ENCODE assay signal across 8 cellular contexts in genomic region chr1:2548068-2548589, GRCh38. TPM values are rescaled to one million over a fixed set of nuclear protein-coding genes. Genes with fewer than 3 reads are reported as not detected.
A peak's percentile ranks its signal among the peaks of the same experiment; 100 is the strongest.
DNase-seq lines count a peak whose midpoint lies in the region; ATAC-seq, FAIRE-seq and TF ChIP-seq lines count a peak whose summit lies in the region.

No MANE protein-coding gene starts in this region.

- ATAC-seq in GM21825 (IDR thresholded peaks at IDR 0.05; ENCODE audit: unreplicated experiment), result peak; percentile 20
- ATAC-seq in WTC11, result peak; percentile 25

- no peaks in the 10 kb centered on the region for H3K36me3 ChIP-seq in bronchial epithelial cell (ENCODE audit: control insufficient read depth, insufficient read depth, low read length)

- H3K4me3 ChIP-seq in bronchial epithelial cell (ENCODE audit: low read depth, low read length), result no peak overlapping the region

- H3K27me3 ChIP-seq in bronchial epithelial cell (ENCODE audit: control insufficient read depth, insufficient read depth, low read length), result no peaks in the 10 kb centered on the region

- H3K4me3 Mint-ChIP-seq in WTC11, result peak overlapping the region; percentile 72

- CTCF ChIA-PET in WTC11 (lab: Charles Lee), result interaction anchor here (0.9 to 3.7 kb wide), 26 partner anchors 8 to 876 kb away, joined by 3 to 61 read pairs (median 5); partner anchors contain the start of genes FAAP20, MORN1, PANK4 and PEX10

- no peak for FAIRE-seq in bronchial epithelial cell (lab: Jason Lieb, UNC)

- no peaks in the 10 kb centered on the region; the same call in 1 of the 2 replicates for H3K27me3 Mint-ChIP-seq in WTC11 (ENCODE audit: low read depth)

- no peak overlapping the region for H3K27ac Mint-ChIP-seq in WTC11

- POLR2A ChIA-PET in WTC11 (lab: Charles Lee), result interaction anchor here (0.5 to 1.3 kb wide), 4 partner anchors 12 to 297 kb away, joined by 3 to 4 read pairs (median 3); no protein-coding TSS in a partner anchor

- H3K4me1 Mint-ChIP-seq in WTC11, result peaks cover 5% of the 10 kb centered on the region; the same call in 1 of the 2 replicates

- in situ Hi-C loops in Caki2 (cut with HindIII; ENCODE audit: low pct_unique_long_range_greater_than_20kb, low sequenced_read_pairs), result no loop called here

- DNase-seq in Caki2 (ENCODE audit: low read depth) (peak; percentile 84), NCI-H146 (lab: John Stamatoyannopoulos, UW) (peak; percentile 75), WTC11 (ENCODE audit: low spot score) (peak; percentile 87), bronchial epithelial cell (ENCODE audit: low read depth) (peak; percentile 59), iris pigment epithelial cell (ENCODE audit: low read depth) (peak; percentile 59), mesenteric fat pad (ENCODE audit: low spot score) (no peak)
- DNase-seq in stimulated activated CD4-positive, alpha-beta T cell treated with anti-CD3 and anti-CD28 coated beads, Interleukin-12 subunit alpha, Interleukin-12 subunit beta, amount 100 ng/mL, for 4 hours, result peak; percentile 84

- H3K9me3 Mint-ChIP-seq in WTC11, result no peaks in the 10 kb centered on the region

- H3K36me3 Mint-ChIP-seq in WTC11, result no peaks in the 10 kb centered on the region

- peak; percentile 92 for TF ChIP-seq CTCF in WTC11 (IDR thresholded peaks at IDR 0.05)
- peak; percentile 98 for TF ChIP-seq CTCF in bronchial epithelial cell (IDR thresholded peaks at IDR 0.05; ENCODE audit: insufficient read depth, low read length, severe bottlenecking)

TF ChIP-seq in WTC11, 78 proteins besides CTCF, POLR2A, EP300 and RAD21:
- TF ChIP-seq ATF6 (CRISPR knock-in tag; IDR thresholded peaks at IDR 0.05) (no peak), HMGXB4 (CRISPR knock-in tag; IDR thresholded peaks at IDR 0.05) (peak; percentile 42; the same call in 1 of the 2 replicates), SMAD4 (CRISPR knock-in tag; IDR thresholded peaks at IDR 0.05) (0 out of 2 replicates have a peak, but pooled peaks have one; percentile 26), MAX (CRISPR knock-in tag; IDR thresholded peaks at IDR 0.05) (0 out of 2 replicates have a peak, but pooled peaks have one; percentile 20), NFE2L1 (CRISPR knock-in tag; IDR thresholded peaks at IDR 0.05) (no peak), USF2 (CRISPR knock-in tag; IDR thresholded peaks at IDR 0.05) (0 out of 2 replicates have a peak, but pooled peaks have one; percentile 17), E2F5 (CRISPR knock-in tag; IDR thresholded peaks at IDR 0.05) (0 out of 2 replicates have a peak, but pooled peaks have one; percentile 47), SP1 (CRISPR knock-in tag; conservative IDR thresholded peaks at IDR 0.05) (0 out of 2 replicates have a peak, but pooled peaks have one; percentile 18)
TF ChIP-seq in WTC11: peak in this region for 6.

RNA-seq across cellular contexts. Expression of gene TNFRSF14, which starts 8.0 kb away (rescaled TPM):
- total RNA-seq in Caki2 (2014; rRNA removed; shearing (Covaris generic); ENCODE audit: low replicate concordance), result not detected in 2 replicates
- 0.73 to 1.1 TPM (median 0.87 TPM) in 3 replicates for total RNA-seq in WTC11 (2021)
- total RNA-seq in bronchial epithelial cell, result 10.4 and 11.1 TPM in 2 replicates
- 53.7 TPM for total RNA-seq in mesenteric fat pad

RNA-seq across cellular contexts. Expression of gene HES5, which starts 18.1 kb away (rescaled TPM):
- not detected in 2 replicates for total RNA-seq in Caki2 (2014; rRNA removed; shearing (Covaris generic); ENCODE audit: low replicate concordance)
- total RNA-seq in WTC11 (2021) (0.21 to 0.23 TPM in 2 of 3 replicates, not detected in the other), bronchial epithelial cell (2.9 and 3.8 TPM in 2 replicates), mesenteric fat pad (0.58 TPM)

RNA-seq across cellular contexts. Expression of gene PANK4, which starts 21.7 kb away (rescaled TPM):
- total RNA-seq in Caki2 (2014; rRNA removed; shearing (Covaris generic); ENCODE audit: low replicate concordance), result 21.1 and 34.6 TPM in 2 replicates
- 35.2 to 52.5 TPM (median 36.7 TPM) in 3 replicates for total RNA-seq in WTC11 (2021)
- 29.2 and 29.3 TPM in 2 replicates for total RNA-seq in bronchial epithelial cell
- 23.0 TPM for total RNA-seq in mesenteric fat pad

RNA-seq across cellular contexts. Expression of gene PRXL2B, which starts 38.4 kb away (rescaled TPM):
- 17.0 and 31.0 TPM in 2 replicates for total RNA-seq in Caki2 (2014; rRNA removed; shearing (Covaris generic); ENCODE audit: low replicate concordance)
- total RNA-seq in WTC11 (2021), result 47.8 to 51.1 TPM (median 50.3 TPM) in 3 replicates
- total RNA-seq in bronchial epithelial cell, result 5.2 and 6.8 TPM in 2 replicates
- total RNA-seq in mesenteric fat pad, result 12.4 TPM
